ENCODE assay signal across 19 cellular contexts in the genomic region with DNA sequence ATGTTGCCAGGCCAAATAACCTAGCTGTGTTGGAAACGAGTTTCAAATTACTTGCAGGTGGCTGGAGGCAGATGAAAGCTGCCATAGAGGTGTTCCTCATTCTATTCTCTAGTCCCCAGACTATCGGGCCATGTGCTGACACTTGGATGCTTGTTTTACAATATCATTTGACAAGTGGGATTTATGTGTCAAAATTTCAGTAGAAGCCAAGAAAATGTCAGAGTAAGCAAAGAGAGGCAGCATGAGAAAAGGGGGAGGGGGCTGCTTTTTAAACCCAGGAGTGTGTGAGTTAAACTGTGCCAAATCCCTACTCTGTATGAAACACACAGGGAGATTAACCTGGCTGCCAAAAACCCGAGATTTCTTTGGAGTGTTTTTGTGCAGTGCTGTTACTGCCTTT.
DNase-seq lines count a peak whose midpoint lies in the region; ATAC-seq, FAIRE-seq and TF ChIP-seq lines count a peak whose summit lies in the region.
"Had no signal": no experiment of that assay in that cellular context is flagged by ENCODE, and none has a peak within 500 bp of the region (broad histone marks: within the 10 kb centered on the region; RNA-seq: fewer than 3 reads in every experiment).

No MANE protein-coding gene starts in this region.

- TF ChIP-seq CTCF in WTC11 (IDR thresholded peaks at IDR 0.05) (no peak), nephron (IDR thresholded peaks at IDR 0.05; ENCODE audit: unreplicated experiment in 3 of 3) (no peak), endothelial cell (IDR thresholded peaks at IDR 0.05; ENCODE audit: unreplicated experiment) (no peak)

- H3K9me3 Mint-ChIP-seq in WTC11: peaks cover 3% of the 10 kb centered on the region; the same call in 1 of the 2 replicates
- H3K9me3 Mint-ChIP-seq in nephron: no peaks in the 10 kb centered on the region
- no peaks in the 10 kb centered on the region for H3K9me3 Mint-ChIP-seq in endothelial cell (ENCODE audit: unreplicated experiment)
- H3K9me3 Mint-ChIP-seq: H9 had no signal

- H3K4me3 Mint-ChIP-seq in WTC11 (no peak overlapping the region), nephron (no peak overlapping the region), endothelial cell (ENCODE audit: unreplicated experiment) (no peak overlapping the region)
- H3K4me3 Mint-ChIP-seq: H9 had no signal

- H3K4me1 ChIP-seq in small intestine (ENCODE audit: control insufficient read depth in 2 of 2, insufficient read depth in 1 of 2, low read depth in 1 of 2, low read length in 1 of 2): no peaks in the 10 kb centered on the region
- H3K4me1 ChIP-seq: BLaER1 had no signal

- H3K27me3 Mint-ChIP-seq in WTC11 (ENCODE audit: low read depth) (no peaks in the 10 kb centered on the region), nephron (ENCODE audit: low read depth) (no peaks in the 10 kb centered on the region), endothelial cell (ENCODE audit: unreplicated experiment) (no peaks in the 10 kb centered on the region)

- POLR2A ChIA-PET in WTC11 (lab: Charles Lee): no interaction called here

- peaks cover 8% of the 10 kb centered on the region for H3K4me1 Mint-ChIP-seq in WTC11
- peaks cover 36% of the 10 kb centered on the region for H3K4me1 Mint-ChIP-seq in nephron
- H3K4me1 Mint-ChIP-seq in endothelial cell (ENCODE audit: unreplicated experiment): no peaks in the 10 kb centered on the region

- H3K27me3 ChIP-seq in small intestine (ENCODE audit: control insufficient read depth in 2 of 2, insufficient read depth in 2 of 2, low read length in 2 of 2): no peaks in the 10 kb centered on the region
- H3K27me3 ChIP-seq: BLaER1 had no signal

- no peaks in the 10 kb centered on the region for H3K9me3 ChIP-seq in small intestine (ENCODE audit: control insufficient read depth, low read depth)
- H3K9me3 ChIP-seq: BLaER1 had no signal

- H3K4me3 ChIP-seq in small intestine (ENCODE audit: low read depth in 1 of 2, low read length in 2 of 2): no peak overlapping the region
- H3K4me3 ChIP-seq: BLaER1, GM23248 had no signal

- H3K36me3 Mint-ChIP-seq in WTC11: no peaks in the 10 kb centered on the region
- H3K36me3 Mint-ChIP-seq in nephron (ENCODE audit: low read depth): no peaks in the 10 kb centered on the region
- no peaks in the 10 kb centered on the region for H3K36me3 Mint-ChIP-seq in endothelial cell (ENCODE audit: low read depth, unreplicated experiment)

- no peaks in the 10 kb centered on the region for H3K36me3 ChIP-seq in small intestine (ENCODE audit: control insufficient read depth in 2 of 2, insufficient read depth in 2 of 2, low read length in 2 of 2)
- H3K36me3 ChIP-seq: BLaER1 had no signal

- peak overlapping the region; percentile 41; the same call in 1 of the 2 replicates for H3K27ac Mint-ChIP-seq in WTC11
- H3K27ac Mint-ChIP-seq in nephron: peak overlapping the region; percentile 74 to 95 (median 85)
- no peak overlapping the region for H3K27ac Mint-ChIP-seq in endothelial cell (ENCODE audit: unreplicated experiment)
- H3K27ac Mint-ChIP-seq: H9 had no signal

- no peak overlapping the region for H3K27ac ChIP-seq in small intestine (ENCODE audit: low read depth in 1 of 2, low read length in 1 of 2)
- H3K27ac ChIP-seq: BLaER1, GM23248 had no signal

- FAIRE-seq in small intestine (lab: Jason Lieb, UNC): no peak
- FAIRE-seq: G401.6, GM12891 had no signal

- CTCF ChIA-PET in WTC11 (lab: Charles Lee): no interaction called here

- peak; percentile 34 for DNase-seq in NCI-H1105 treated with DMSO at 0.1 percent for 48 hours (lab: John Stamatoyannopoulos, UW)
- DNase-seq in NCI-H1105 (lab: John Stamatoyannopoulos, UW): no peak
- peak; percentile 55 for DNase-seq in NCI-H2081 treated with DMSO at 0.1 percent for 48 hours (lab: John Stamatoyannopoulos, UW)
- no peak for DNase-seq in WTC11 (ENCODE audit: low spot score)
- no peak for DNase-seq in small intestine
- no peak for DNase-seq in endothelial cell (ENCODE audit: low spot score)
- no peak for DNase-seq in occipital lobe (lab: John Stamatoyannopoulos, UW)
- DNase-seq: 8988T, AML-193, Calu3, DMS 273 treated with DMSO at 0.1 percent for 48 hours, DMS79 treated with DMSO at 0.1 percent for 48 hours, EL, GM23248, H9 had no signal

- WGBS in small intestine, 3 donors: 14 to 34% (median 27%) methylated on average over 3 of the region's 3 CpGs

- no peak for ATAC-seq in WTC11

TF ChIP-seq in WTC11, 78 proteins besides CTCF, POLR2A, EP300 and RAD21:
- TF ChIP-seq FOXP1 (CRISPR knock-in tag; IDR thresholded peaks at IDR 0.05; ENCODE audit: borderline replicate concordance) (no peak), E2F5 (CRISPR knock-in tag; IDR thresholded peaks at IDR 0.05) (no peak), ESRRA (CRISPR knock-in tag; IDR thresholded peaks at IDR 0.05; ENCODE audit: borderline replicate concordance) (no peak), RELA (CRISPR knock-in tag; IDR thresholded peaks at IDR 0.05; ENCODE audit: borderline replicate concordance) (no peak), SOX15 (CRISPR knock-in tag; IDR thresholded peaks at IDR 0.05) (no peak), NFE2L1 (CRISPR knock-in tag; IDR thresholded peaks at IDR 0.05) (no peak), GTF2I (CRISPR knock-in tag; conservative IDR thresholded peaks at IDR 0.05) (no peak), ZNF263 (CRISPR knock-in tag; IDR thresholded peaks at IDR 0.05; ENCODE audit: low read depth) (no peak), ATF2 (CRISPR knock-in tag; IDR thresholded peaks at IDR 0.05; ENCODE audit: borderline replicate concordance, low read depth) (no peak)
- TF ChIP-seq, protein P1, sequence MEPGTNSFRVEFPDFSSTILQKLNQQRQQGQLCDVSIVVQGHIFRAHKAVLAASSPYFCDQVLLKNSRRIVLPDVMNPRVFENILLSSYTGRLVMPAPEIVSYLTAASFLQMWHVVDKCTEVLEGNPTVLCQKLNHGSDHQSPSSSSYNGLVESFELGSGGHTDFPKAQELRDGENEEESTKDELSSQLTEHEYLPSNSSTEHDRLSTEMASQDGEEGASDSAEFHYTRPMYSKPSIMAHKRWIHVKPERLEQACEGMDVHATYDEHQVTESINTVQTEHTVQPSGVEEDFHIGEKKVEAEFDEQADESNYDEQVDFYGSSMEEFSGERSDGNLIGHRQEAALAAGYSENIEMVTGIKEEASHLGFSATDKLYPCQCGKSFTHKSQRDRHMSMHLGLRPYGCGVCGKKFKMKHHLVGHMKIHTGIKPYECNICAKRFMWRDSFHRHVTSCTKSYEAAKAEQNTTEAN (CRISPR knock-in tag; IDR thresholded peaks at IDR 0.05): no peak
TF ChIP-seq in WTC11: peak in this region for 0.

Comparison
In these comparisons a context has a peak if more than half of its experiments do, and no peak if none do; other contexts are left out.
1. DNase-seq: peak in NCI-H1105 treated with DMSO at 0.1 percent for 48 hours (single experiment) and NCI-H2081 treated with DMSO at 0.1 percent for 48 hours (single experiment); none in NCI-H1105 (single experiment), WTC11 (single experiment), small intestine (single experiment), endothelial cell (single experiment) and occipital lobe (single experiment).